Comparison of ENCODE assay signal across 26 cellular contexts in genomic region chr10:23198610-23198939, GRCh38. TPM values are rescaled to one million over a fixed set of nuclear protein-coding genes. Genes with fewer than 3 reads are reported as not detected.
DNase-seq lines count a peak whose midpoint lies in the region; ATAC-seq and TF ChIP-seq lines count a peak whose summit lies in the region.
"Had no signal": no experiment of that assay in that cellular context is flagged by ENCODE, and none has a peak within 500 bp of the region (broad histone marks: within the 10 kb centered on the region; RNA-seq: fewer than 3 reads in every experiment).

No MANE protein-coding gene starts in this region.

- H3K9me2 ChIP-seq in neural cell (ENCODE audit: insufficient read depth, low read length), result no peaks in the 10 kb centered on the region

- ATAC-seq in natural killer cell treated with Interleukin-12 subunit alpha and Interleukin-12 subunit beta and Interleukin-15 and Interleukin-18, amount 100 ng/mL, for 72 hours, result no peak
- ATAC-seq: activated CD4-positive, CD25-positive, alpha-beta regulatory T cell treated with anti-CD3 and anti-CD28 coated beads, Interleukin-2, amount 50 U/mL, for 24 hours; activated T-cell treated with anti-CD3 and anti-CD28 coated beads, Interleukin-2, amount 50 U/mL, for 4 hours; left colon; naive thymus-derived CD8-positive, alpha-beta T cell had no signal

- TF ChIP-seq RAD21 in neural cell (conservative IDR thresholded peaks at IDR 0.05), result no peak

- H3K36me3 ChIP-seq in ectodermal cell (ENCODE audit: control insufficient read depth, insufficient read depth, low read length) (no peaks in the 10 kb centered on the region), neural cell (ENCODE audit: insufficient read depth, low read length) (no peaks in the 10 kb centered on the region)

- H3K36me3 Mint-ChIP-seq in natural killer cell treated with Interleukin-12 subunit alpha and Interleukin-12 subunit beta and Interleukin-15 and Interleukin-18, amount 100 ng/mL, for 72 hours, result no peaks in the 10 kb centered on the region
- H3K36me3 Mint-ChIP-seq: CD14-positive monocyte; naive thymus-derived CD8-positive, alpha-beta T cell had no signal

- no peak overlapping the region for H3K9ac ChIP-seq in neural cell (ENCODE audit: low read length)

- H3K4me3 Mint-ChIP-seq in natural killer cell treated with Interleukin-12 subunit alpha and Interleukin-12 subunit beta and Interleukin-15 and Interleukin-18, amount 100 ng/mL, for 72 hours, result no peak overlapping the region
- H3K4me3 Mint-ChIP-seq: activated naive CD4-positive, alpha-beta T cell treated with anti-CD3 and anti-CD28 coated beads for 36 hours; activated T-cell treated with anti-CD3 and anti-CD28 coated beads, Interleukin-2, amount 50 U/mL, for 4 hours; central memory CD8-positive, alpha-beta T cell; naive thymus-derived CD8-positive, alpha-beta T cell had no signal

- H3K27ac ChIP-seq in ectodermal cell (ENCODE audit: insufficient read depth, low read depth, low read length, poor library complexity, severe bottlenecking), result no peak overlapping the region
- H3K27ac ChIP-seq in neural cell (ENCODE audit: low read length), result no peak overlapping the region

- POLR2A ChIA-PET in GM10248 (lab: Yijun Ruan, JAX), result no interaction called here

- H3K27me3 ChIP-seq in ectodermal cell (ENCODE audit: control insufficient read depth, insufficient read depth, low read length, poor library complexity, severe bottlenecking), result peaks cover 100% of the 10 kb centered on the region
- peaks cover 100% of the 10 kb centered on the region for H3K27me3 ChIP-seq in neural cell (ENCODE audit: insufficient read depth, low read depth, low read length)

- peak; percentile 13 for DNase-seq in GM10248 (ENCODE audit: extremely low spot score)
- DNase-seq in NCI-H1092 treated with DMSO at 0.1 percent for 48 hours (lab: John Stamatoyannopoulos, UW), result peak; percentile 59
- no peak for DNase-seq in natural killer cell treated with Interleukin-12 subunit alpha and Interleukin-12 subunit beta and Interleukin-15 and Interleukin-18, amount 100 ng/mL, for 72 hours (ENCODE audit: low spot score)
- DNase-seq in NCI-H2196 treated with DMSO at 0.1 percent for 48 hours (lab: John Stamatoyannopoulos, UW; ENCODE audit: unreplicated experiment), result no peak
- DNase-seq in HK-2 (ENCODE audit: unreplicated experiment), result no peak
- no peak for DNase-seq in T1000 (lab: John Stamatoyannopoulos, UW)
- DNase-seq: activated naive CD4-positive, alpha-beta T cell treated with anti-CD3 and anti-CD28 coated beads for 36 hours; activated T-cell treated with anti-CD3 and anti-CD28 coated beads, Interleukin-2, amount 50 U/mL, for 4 hours; effector CD4-positive, alpha-beta T cell; GDM1; hypothalamus; left colon; MV-4-11; naive thymus-derived CD8-positive, alpha-beta T cell; NCI-H2171 treated with DMSO at 0.1 percent for 48 hours; NK-92 treated with Interleukin-12 subunit alpha and Interleukin-12 subunit beta, amount 100 ng/mL, for 24 hours; stimulated activated CD4-positive, alpha-beta T cell treated with anti-CD3 and anti-CD28 coated beads, Interleukin-2, amount 100 ng/mL, for 24 hours; T-helper 9 cell had no signal

- no peaks in the 10 kb centered on the region for H4K20me1 ChIP-seq in neural cell (ENCODE audit: insufficient read depth)

- peaks cover 45 to 65% of the 10 kb centered on the region in 2 donors for H3K27me3 Mint-ChIP-seq in natural killer cell treated with Interleukin-12 subunit alpha and Interleukin-12 subunit beta and Interleukin-15 and Interleukin-18, amount 100 ng/mL, for 72 hours

- H3K9me3 ChIP-seq in ectodermal cell (ENCODE audit: control insufficient read depth, low read length) (no peaks in the 10 kb centered on the region), neural cell (ENCODE audit: low read length) (no peaks in the 10 kb centered on the region)

- H3K4me1 ChIP-seq in ectodermal cell (ENCODE audit: control insufficient read depth, insufficient read depth, low read length), result peaks cover 21% of the 10 kb centered on the region

- H3K9me3 Mint-ChIP-seq in natural killer cell treated with Interleukin-12 subunit alpha and Interleukin-12 subunit beta and Interleukin-15 and Interleukin-18, amount 100 ng/mL, for 72 hours, result no peaks in the 10 kb centered on the region
- H3K9me3 Mint-ChIP-seq: activated naive CD4-positive, alpha-beta T cell treated with anti-CD3 and anti-CD28 coated beads for 36 hours; activated T-cell treated with anti-CD3 and anti-CD28 coated beads, Interleukin-2, amount 50 U/mL, for 4 hours; central memory CD8-positive, alpha-beta T cell had no signal

- H3K27ac Mint-ChIP-seq in natural killer cell treated with Interleukin-12 subunit alpha and Interleukin-12 subunit beta and Interleukin-15 and Interleukin-18, amount 100 ng/mL, for 72 hours, result no peak overlapping the region
- H3K27ac Mint-ChIP-seq: activated naive CD4-positive, alpha-beta T cell treated with anti-CD3 and anti-CD28 coated beads for 36 hours; CD14-positive monocyte; naive thymus-derived CD8-positive, alpha-beta T cell had no signal

- H2AFZ ChIP-seq in neural cell (ENCODE audit: low read depth, low read length), result no peak overlapping the region

- H3K4me3 ChIP-seq in ectodermal cell (ENCODE audit: insufficient read depth, low read depth, low read length) (peak overlapping the region; percentile 33), neural cell (ENCODE audit: low read length) (peak overlapping the region; percentile 46)

- no peak for TF ChIP-seq CTCF in GM10248 (IDR thresholded peaks at IDR 0.05; ENCODE audit: control extremely low read depth, extremely low read depth, low read depth, missing control alignments)
- TF ChIP-seq CTCF in neural cell (IDR thresholded peaks at IDR 0.05; ENCODE audit: poor library complexity, severe bottlenecking), result no peak

- TF ChIP-seq EP300 in neural cell (conservative IDR thresholded peaks at IDR 0.05; ENCODE audit: poor library complexity, severe bottlenecking), result no peak

- WGBS in ectodermal cell, 2 experiments, result 2% methylated on average over 13 of the region's 13 CpGs

- H3K79me2 ChIP-seq in neural cell (replicated peaks; ENCODE audit: insufficient read depth, low read length), result no peaks in the 10 kb centered on the region

- H3K4me1 Mint-ChIP-seq in natural killer cell treated with Interleukin-12 subunit alpha and Interleukin-12 subunit beta and Interleukin-15 and Interleukin-18, amount 100 ng/mL, for 72 hours (ENCODE audit: low read depth in 2 of 2), result peaks cover 0 to 6% of the 10 kb centered on the region in 2 donors
- H3K4me1 Mint-ChIP-seq: CD14-positive monocyte; central memory CD8-positive, alpha-beta T cell had no signal

- no peaks in the 10 kb centered on the region for H3F3A ChIP-seq in neural cell (ENCODE audit: insufficient read depth, low read length, poor library complexity, severe bottlenecking)

- no peak overlapping the region for H3K4me2 ChIP-seq in neural cell (ENCODE audit: low read length)

- CTCF ChIA-PET in GM10248 (lab: Yijun Ruan, JAX), result no interaction called here

TF ChIP-seq in neural cell, 6 proteins besides CTCF, POLR2A, EP300 and RAD21:
- TF ChIP-seq TAF1 (IDR thresholded peaks at IDR 0.05; ENCODE audit: low read depth) (no peak), EZH2 (IDR thresholded peaks at IDR 0.05; ENCODE audit: borderline replicate concordance, insufficient read depth, low read length, poor library complexity, severe bottlenecking) (no peak), MXI1 (conservative IDR thresholded peaks at IDR 0.05; ENCODE audit: poor library complexity, severe bottlenecking) (no peak), SMC3 (conservative IDR thresholded peaks at IDR 0.05; ENCODE audit: poor library complexity) (no peak), POLR2AphosphoS5 (IDR thresholded peaks at IDR 0.05) (no peak), REST (IDR thresholded peaks at IDR 0.05; ENCODE audit: borderline replicate concordance) (no peak)
TF ChIP-seq in neural cell: peak in this region for 0.

RNA-seq across cellular contexts. Expression of gene PTF1A, which starts 6.5 kb away (rescaled TPM):
- not detected for polyA plus RNA-seq in ectodermal cell (2013, experiment 1 of 4)
- polyA plus RNA-seq in ectodermal cell (2013, experiment 2 of 4), result not detected
- not detected for polyA plus RNA-seq in ectodermal cell (2013, experiment 3 of 4)
- polyA plus RNA-seq in ectodermal cell (2013, experiment 4 of 4), result not detected
- polyA plus RNA-seq in neural cell, result not detected in 2 replicates
- polyA minus RNA-seq in neural cell, result not detected in 2 replicates
- total RNA-seq in natural killer cell treated with Interleukin-12 subunit alpha and Interleukin-12 subunit beta and Interleukin-15 and Interleukin-18, amount 100 ng/mL, for 72 hours, result not detected
- total RNA-seq: activated naive CD4-positive, alpha-beta T cell treated with anti-CD3 and anti-CD28 coated beads for 36 hours; activated T-cell treated with anti-CD3 and anti-CD28 coated beads, Interleukin-2, amount 50 U/mL, for 4 hours; left colon; mesenteric fat pad; naive thymus-derived CD8-positive, alpha-beta T cell; posterior vena cava had no signal
- polyA plus RNA-seq: CD14-positive monocyte; esophagus; naive thymus-derived CD8-positive, alpha-beta T cell had no signal

Comparison
In these comparisons a context has a peak if more than half of its experiments do, and no peak if none do; other contexts are left out.
1. DNase-seq: peak in GM10248 (single experiment) and NCI-H1092 treated with DMSO at 0.1 percent for 48 hours (single experiment); none in natural killer cell treated with Interleukin-12 subunit alpha and Interleukin-12 subunit beta and Interleukin-15 and Interleukin-18, amount 100 ng/mL, for 72 hours (single experiment), NCI-H2196 treated with DMSO at 0.1 percent for 48 hours (single experiment), HK-2 (single experiment) and T1000 (single experiment).